Comparison of ENCODE assay signal across 8 cellular contexts in the genomic region with DNA sequence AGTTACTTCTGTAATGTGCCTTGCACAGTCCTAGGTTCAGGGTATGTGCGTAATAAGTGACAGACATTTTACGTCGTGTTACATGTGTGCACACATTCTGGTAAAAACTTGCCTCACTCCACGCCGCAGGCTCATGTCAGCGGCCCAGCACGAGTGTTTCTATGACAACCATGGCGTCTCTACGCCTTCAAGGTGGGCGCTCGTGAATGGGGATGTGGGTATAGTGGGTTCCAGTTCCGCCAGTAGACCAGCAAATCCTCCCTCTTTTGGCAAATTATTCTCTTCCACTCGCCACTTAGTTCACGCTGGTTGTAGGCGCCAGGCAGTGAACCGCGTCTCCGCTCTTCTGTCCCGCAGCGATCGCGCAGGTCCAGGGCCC. TPM values are rescaled to one million over a fixed set of nuclear protein-coding genes. Genes with fewer than 3 reads are reported as not detected.
A peak's percentile ranks its signal among the peaks of the same experiment; 100 is the strongest.
DNase-seq lines count a peak whose midpoint lies in the region; ATAC-seq and TF ChIP-seq lines count a peak whose summit lies in the region.

No MANE protein-coding gene starts in this region.

- H3K27me3 Mint-ChIP-seq in activated T-helper 17 cell treated with anti-CD3 and anti-CD28 coated beads, Interleukin-2, amount 50 U/mL, for 72 hours = peaks cover 52% of the 10 kb centered on the region

- CTCF ChIA-PET in GM10248 (lab: Yijun Ruan, JAX) = interaction anchor here (1.1 kb wide), 1 partner anchor 9 kb away, joined by 4 read pairs; no protein-coding TSS in a partner anchor

- H3K4me3 Mint-ChIP-seq in activated T-helper 17 cell treated with anti-CD3 and anti-CD28 coated beads, Interleukin-2, amount 50 U/mL, for 72 hours = peak overlapping the region; percentile 77

- no peaks in the 10 kb centered on the region for H3K36me3 ChIP-seq in iPS DF 6.9 (ENCODE audit: control insufficient read depth, insufficient read depth, low read length)

- H3K27ac ChIP-seq in iPS DF 6.9 (ENCODE audit: low read length) = no peak overlapping the region

- peaks cover 5% of the 10 kb centered on the region; the same call in 1 of the 2 replicates for H3K27me3 ChIP-seq in iPS DF 6.9 (ENCODE audit: control insufficient read depth, insufficient read depth, low read length)

- H3K27ac Mint-ChIP-seq in activated T-helper 17 cell treated with anti-CD3 and anti-CD28 coated beads, Interleukin-2, amount 50 U/mL, for 72 hours = no peak overlapping the region

- peak; percentile 63 for DNase-seq in GM10248 (ENCODE audit: extremely low spot score)
- DNase-seq in iPS DF 6.9 (ENCODE audit: low read depth, low spot score) = no peak
- DNase-seq in stimulated activated CD8-positive, alpha-beta memory T cell treated with anti-CD3 and anti-CD28 coated beads, Interleukin-4, amount 100 ng/mL, for 48 hours = peak; percentile 39
- DNase-seq in OCI-M1 (lab: John Stamatoyannopoulos, UW) = no peak
- DNase-seq in activated CD4-positive, CD25-positive, alpha-beta regulatory T cell treated with anti-CD3 and anti-CD28 coated beads, Interleukin-2, amount 50 U/mL, for 72 hours = no peak
- no peak for DNase-seq in NCI-H1694 treated with DMSO at 0.1 percent for 48 hours (lab: John Stamatoyannopoulos, UW)

- no CpG with 5 or more reads among the region's 22 CpGs for WGBS in iPS DF 6.9 (ENCODE audit: insufficient coverage, insufficient read length)

- H3K4me1 ChIP-seq in iPS DF 6.9 (ENCODE audit: control insufficient read depth, insufficient read depth, low read length) = peaks cover 3% of the 10 kb centered on the region; the same call in 1 of the 2 replicates

- no peaks in the 10 kb centered on the region for H3K36me3 Mint-ChIP-seq in activated T-helper 17 cell treated with anti-CD3 and anti-CD28 coated beads, Interleukin-2, amount 50 U/mL, for 72 hours (ENCODE audit: low read depth)

- peaks cover 16% of the 10 kb centered on the region for H3K4me1 Mint-ChIP-seq in activated T-helper 17 cell treated with anti-CD3 and anti-CD28 coated beads, Interleukin-2, amount 50 U/mL, for 72 hours

- no peaks in the 10 kb centered on the region for H3K9me3 Mint-ChIP-seq in activated T-helper 17 cell treated with anti-CD3 and anti-CD28 coated beads, Interleukin-2, amount 50 U/mL, for 72 hours

- peak overlapping the region; percentile 41; the same call in 1 of the 2 replicates for H3K4me3 ChIP-seq in iPS DF 6.9 (ENCODE audit: low read length)

- POLR2A ChIA-PET in GM10248 (lab: Yijun Ruan, JAX) = no interaction called here

- TF ChIP-seq CTCF in GM10248 (IDR thresholded peaks at IDR 0.05; ENCODE audit: control extremely low read depth, extremely low read depth, low read depth, missing control alignments) = no peak

- no peaks in the 10 kb centered on the region for H3K9me3 ChIP-seq in iPS DF 6.9 (ENCODE audit: control insufficient read depth, insufficient read depth, low read length)

- ATAC-seq in HG03135 (IDR thresholded peaks at IDR 0.05; ENCODE audit: unreplicated experiment) = peak; percentile 45
- ATAC-seq in activated T-helper 17 cell treated with anti-CD3 and anti-CD28 coated beads, Interleukin-2, amount 50 U/mL, for 72 hours (replicated peaks) = peak; percentile 13

RNA-seq across cellular contexts. Expression of a gene that starts 40.3 kb away (rescaled TPM):
- total RNA-seq in activated T-helper 17 cell treated with anti-CD3 and anti-CD28 coated beads, Interleukin-2, amount 50 U/mL, for 72 hours = 10 to 100 TPM in 1 of 2 donors, 1 to 10 TPM in 1; 6.0 to 12.1 TPM

RNA-seq across cellular contexts. Expression of a gene that starts 53.8 kb away (rescaled TPM):
- total RNA-seq in activated T-helper 17 cell treated with anti-CD3 and anti-CD28 coated beads, Interleukin-2, amount 50 U/mL, for 72 hours = 10 to 100 TPM; 34.9 to 41.3 TPM

RNA-seq across cellular contexts. Expression of a gene that starts 58.0 kb away (rescaled TPM):
- total RNA-seq in activated T-helper 17 cell treated with anti-CD3 and anti-CD28 coated beads, Interleukin-2, amount 50 U/mL, for 72 hours = 10 to 100 TPM in 1 of 2 donors, 1 to 10 TPM in 1; 8.5 to 14.2 TPM

Comparison
In these comparisons a context has a peak if more than half of its experiments do, and no peak if none do; other contexts are left out.
1. DNase-seq: peak in GM10248 (single experiment) and stimulated activated CD8-positive, alpha-beta memory T cell treated with anti-CD3 and anti-CD28 coated beads, Interleukin-4, amount 100 ng/mL, for 48 hours (single experiment); none in iPS DF 6.9 (single experiment), OCI-M1 (single experiment), activated CD4-positive, CD25-positive, alpha-beta regulatory T cell treated with anti-CD3 and anti-CD28 coated beads, Interleukin-2, amount 50 U/mL, for 72 hours (single experiment) and NCI-H1694 treated with DMSO at 0.1 percent for 48 hours (single experiment).